ENCODE assay signal across 20 cellular contexts in the genomic region with DNA sequence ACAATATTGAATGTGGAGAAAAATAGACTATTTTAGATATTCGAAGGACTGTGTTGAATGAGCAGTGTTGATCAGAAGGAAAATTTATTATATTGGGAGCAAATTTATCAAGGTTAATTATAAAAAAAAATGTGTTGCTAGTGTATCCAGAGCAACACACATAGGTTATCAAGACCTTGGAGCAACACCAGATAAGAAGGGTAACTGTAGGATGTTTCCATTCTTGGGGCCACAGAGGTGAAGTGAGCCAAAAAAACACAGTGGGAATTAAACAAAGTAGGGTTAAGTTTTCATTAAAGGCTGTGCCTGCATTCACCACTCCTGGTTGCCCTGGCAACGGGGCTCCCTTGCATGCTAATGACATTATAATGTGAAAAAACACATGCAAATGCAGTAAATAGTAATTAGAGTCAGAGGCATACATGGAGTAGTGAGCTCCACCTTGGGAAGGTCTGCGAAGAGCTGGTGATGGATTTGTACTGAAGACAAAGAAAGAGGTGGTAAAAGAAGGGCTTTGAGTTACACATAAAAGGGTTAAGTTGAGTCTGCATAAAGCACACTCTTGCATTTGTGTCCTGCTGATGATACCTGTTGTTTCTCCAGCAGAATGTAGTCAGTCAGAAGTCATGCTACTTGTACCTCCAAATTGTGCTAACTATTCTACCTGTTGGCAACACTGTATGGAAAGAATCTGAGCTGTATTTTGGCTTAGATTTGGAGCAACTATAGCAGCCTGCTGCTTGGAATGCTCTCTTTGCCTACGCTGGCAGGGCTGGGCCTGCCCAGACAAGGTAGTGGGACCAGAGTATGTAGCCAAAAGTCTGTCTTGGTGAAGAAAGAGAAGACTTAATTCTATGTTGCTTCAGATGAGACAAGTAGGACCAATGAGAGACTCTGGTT. TPM values are rescaled to one million over a fixed set of nuclear protein-coding genes. Genes with fewer than 3 reads are reported as not detected.
DNase-seq lines count a peak whose midpoint lies in the region; FAIRE-seq and TF ChIP-seq lines count a peak whose summit lies in the region.
"Had no signal": no experiment of that assay in that cellular context is flagged by ENCODE, and none has a peak within 500 bp of the region (broad histone marks: within the 10 kb centered on the region; RNA-seq: fewer than 3 reads in every experiment).

No MANE protein-coding gene starts in this region.

- CTCF ChIA-PET in mammary epithelial cell (lab: Charles Lee; ENCODE audit: low non-redundant PET), result no interaction called here

- H3K4me1 ChIP-seq in HAP-1 (peaks cover 8% of the 10 kb centered on the region), mammary epithelial cell (ENCODE audit: insufficient read depth, low read length) (peaks cover 11% of the 10 kb centered on the region), SJCRH30 (no peaks in the 10 kb centered on the region), testis (no peaks in the 10 kb centered on the region)
- H3K4me1 ChIP-seq: spleen had no signal

- in situ Hi-C loops in HAP-1 (cut with MboI; ENCODE audit: low sequenced_read_pairs), result no loop called here
- in situ Hi-C loops in mammary epithelial cell (cut with MboI; ENCODE audit: low sequenced_read_pairs in 2 of 2), result no loop called here

- dilution Hi-C loops in mammary epithelial cell (cut with HindIII; ENCODE audit: low sequenced_read_pairs), result no loop called here

- intact Hi-C loops in mammary epithelial cell (cut with micrococcal nuclease), result no loop called here
- intact Hi-C loops in testis (cut with DNase I; ENCODE audit: low total_unique reads), result no loop called here

- DNase-seq in GM12891 (ENCODE audit: insufficient read length, low spot score), result no peak
- peak; percentile 18 to 61 for DNase-seq in HAP-1 (ENCODE audit: low spot score in 2 of 2)
- peak; percentile 48 for DNase-seq in mammary epithelial cell
- DNase-seq in left kidney (ENCODE audit: low read depth, low spot score), result peak; percentile 38
- no peak for DNase-seq in activated CD4-positive, alpha-beta T cell treated with anti-CD3 and anti-CD28 coated beads, Interleukin-2, amount 50 U/mL, for 1 hour
- DNase-seq in SJCRH30, result no peak
- no peak for DNase-seq in testis
- DNase-seq: activated CD4-positive, alpha-beta T cell treated with anti-CD3 and anti-CD28 coated beads for 36 hours; anterior cingulate cortex; Calu3; foreskin melanocyte; GDM1; NCI-H1092; NCI-H226; spleen; T1000 had no signal

- H3K27ac ChIP-seq in mammary epithelial cell (ENCODE audit: insufficient read depth, low read depth, low read length) (peak overlapping the region; percentile 27), SJCRH30 (no peak overlapping the region), testis (no peak overlapping the region)
- H3K27ac ChIP-seq: KMS-11, spleen, thyroid gland had no signal

- TF ChIP-seq CTCF in mammary epithelial cell (conservative IDR thresholded peaks at IDR 0.05 in 1 of 2, IDR thresholded peaks at IDR 0.05 in 1 of 2; ENCODE audit: extremely low read depth in 1 of 2, insufficient read depth in 1 of 2, low read depth in 1 of 2, low read length in 2 of 2) (no peak), testis (IDR thresholded peaks at IDR 0.05) (no peak)

- no peaks in the 10 kb centered on the region for H4K20me1 ChIP-seq in mammary epithelial cell (ENCODE audit: insufficient read depth, low read length)

- H3K36me3 ChIP-seq in HAP-1 (replicated peaks) (no peaks in the 10 kb centered on the region), mammary epithelial cell (ENCODE audit: insufficient read depth, low read length) (no peaks in the 10 kb centered on the region), SJCRH30 (no peaks in the 10 kb centered on the region), testis (ENCODE audit: low read depth, missing control alignments) (no peaks in the 10 kb centered on the region)
- H3K36me3 ChIP-seq: spleen, thyroid gland had no signal

- 43% methylated on average over 4 of the region's 4 CpGs for WGBS in mammary epithelial cell (ENCODE audit: low coverage, missing lambda C conversion rate)
- WGBS in testis, 2 donors, result 70 to 77% methylated on average over 4 of the region's 4 CpGs

- peak overlapping the region; percentile 50 for H2AFZ ChIP-seq in mammary epithelial cell (ENCODE audit: low read depth, low read length)

- H3K27me3 ChIP-seq in HAP-1 (ENCODE audit: low read depth) (no peaks in the 10 kb centered on the region), mammary epithelial cell (ENCODE audit: insufficient read depth, low read length) (no peaks in the 10 kb centered on the region), SJCRH30 (no peaks in the 10 kb centered on the region), testis (no peaks in the 10 kb centered on the region)
- H3K27me3 ChIP-seq: spleen, thyroid gland had no signal

- H3K4me2 ChIP-seq in mammary epithelial cell (ENCODE audit: insufficient read depth, low read depth, low read length), result peak overlapping the region; percentile 64
- H3K4me2 ChIP-seq: KMS-11 had no signal

- no peak overlapping the region for H3K4me3 ChIP-seq in HAP-1
- no peak overlapping the region for H3K4me3 ChIP-seq in mammary epithelial cell (replicated peaks in 1 of 3; ENCODE audit: insufficient read depth in 1 of 3, low read depth in 2 of 3, low read length in 3 of 3)
- no peak overlapping the region for H3K4me3 ChIP-seq in SJCRH30
- H3K4me3 ChIP-seq in testis, result no peak overlapping the region
- H3K4me3 ChIP-seq: lung, spleen, thyroid gland had no signal

- FAIRE-seq in GM12891 (lab: Jason Lieb, UNC), result peak; percentile 9
- FAIRE-seq: GM12892 had no signal

- H3K9me3 ChIP-seq in HAP-1, result no peaks in the 10 kb centered on the region
- no peaks in the 10 kb centered on the region for H3K9me3 ChIP-seq in mammary epithelial cell (replicated peaks; ENCODE audit: insufficient read depth, low read length)
- no peaks in the 10 kb centered on the region for H3K9me3 ChIP-seq in SJCRH30 (replicated peaks)
- H3K9me3 ChIP-seq in testis, result no peaks in the 10 kb centered on the region
- H3K9me3 ChIP-seq: thyroid gland had no signal

- no TSS peak for BruUV-seq in mammary epithelial cell (replicated peaks; lab: Mats Ljungman, UMichigan)

- no peak overlapping the region for H3K9ac ChIP-seq in mammary epithelial cell (ENCODE audit: insufficient read depth, low read length)
- H3K9ac ChIP-seq: KMS-11 had no signal

- H3K79me2 ChIP-seq in mammary epithelial cell (ENCODE audit: insufficient read depth, low read length), result no peaks in the 10 kb centered on the region

- TF ChIP-seq POLR2A in GM12891 (IDR thresholded peaks at IDR 0.05; ENCODE audit: low read depth, low read length), result no peak
- no peak for TF ChIP-seq POLR2A in testis (IDR thresholded peaks at IDR 0.05)

TF ChIP-seq in GM12891, 5 proteins besides CTCF, POLR2A, EP300 and RAD21:
- no peak for TF ChIP-seq POLR2AphosphoS5 (IDR thresholded peaks at IDR 0.05; ENCODE audit: low read depth, low read length)
- no peak for TF ChIP-seq POU2F2 (IDR thresholded peaks at IDR 0.05; ENCODE audit: low read depth, low read length)
- TF ChIP-seq SPI1 (IDR thresholded peaks at IDR 0.05; ENCODE audit: low read depth, low read length), result no peak
- TF ChIP-seq TAF1 (IDR thresholded peaks at IDR 0.05; ENCODE audit: low read depth, low read length), result no peak
- no peak for TF ChIP-seq PAX5 (IDR thresholded peaks at IDR 0.05; ENCODE audit: insufficient read depth, low read length, severe bottlenecking)

RNA-seq across cellular contexts. Expression of a gene that starts 59.6 kb away (rescaled TPM):
- polyA plus RNA-seq in GM12891 (2012; ENCODE audit: low read depth, missing spikeins), result 4.9 TPM
- total RNA-seq in mammary epithelial cell (10 to 100 TPM in 1 of 2 donors, 1 to 10 TPM in 1; 7.2 to 12.2 TPM), testis (10 to 100 TPM in 1 of 2 donors, 1 to 10 TPM in 1; 10.0 to 14.4 TPM)
- polyA plus RNA-seq in mammary epithelial cell (3.7 TPM), testis (ENCODE audit: insufficient read depth, low read depth, low replicate concordance) (15.1 TPM)
- not detected for polyA minus RNA-seq in mammary epithelial cell
- 12.1 and 13.1 TPM in 2 replicates for total RNA-seq in SJCRH30 (2014; rRNA removed; shearing (Covaris generic))

Comparison
In these comparisons a context has a peak if more than half of its experiments do, and no peak if none do; other contexts are left out.
1. DNase-seq: peak in HAP-1 (2 of 2), mammary epithelial cell (single experiment) and left kidney (single experiment); none in GM12891 (single experiment), activated CD4-positive, alpha-beta T cell treated with anti-CD3 and anti-CD28 coated beads, Interleukin-2, amount 50 U/mL, for 1 hour (single experiment), SJCRH30 (0 of 2) and testis (single experiment).